Comparison of ENCODE assay signal across 16 cellular contexts in the genomic region with DNA sequence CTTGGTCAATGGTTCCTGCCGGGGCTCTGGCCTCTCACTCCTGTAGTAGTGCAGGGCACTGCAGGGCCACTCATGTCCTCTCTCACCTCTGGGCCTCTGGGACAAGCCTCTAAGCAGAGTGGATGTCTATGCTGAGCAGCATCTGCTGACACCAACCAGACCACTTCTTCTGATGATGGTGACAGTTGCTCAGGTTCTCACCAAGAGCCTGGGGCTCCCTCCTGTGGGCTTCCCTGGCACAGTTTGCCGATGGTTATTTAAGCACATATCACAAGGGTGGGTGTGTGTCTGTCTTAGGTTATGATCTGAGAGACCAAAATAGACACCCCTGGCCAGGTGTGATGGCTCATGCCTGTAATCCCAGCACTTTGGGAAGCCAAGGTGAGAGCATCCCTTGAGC. TPM values are rescaled to one million over a fixed set of nuclear protein-coding genes. Genes with fewer than 3 reads are reported as not detected.
DNase-seq lines count a peak whose midpoint lies in the region; ATAC-seq and TF ChIP-seq lines count a peak whose summit lies in the region.
"Had no signal": no experiment of that assay in that cellular context is flagged by ENCODE, and none has a peak within 500 bp of the region (broad histone marks: within the 10 kb centered on the region; RNA-seq: fewer than 3 reads in every experiment).

No MANE protein-coding gene starts in this region.

- no peaks in the 10 kb centered on the region for H3K79me2 ChIP-seq in Loucy (ENCODE audit: insufficient read depth, low read length)

- H4K20me1 ChIP-seq in Loucy (ENCODE audit: insufficient read depth, low read length, poor library complexity, severe bottlenecking) = no peaks in the 10 kb centered on the region
- H4K20me1 ChIP-seq: BLaER1 treated with 17β-estradiol and CSF1 and Interleukin-3, amounts not matched to agents 10 nM and 100 nM had no signal

- intact Hi-C loops in psoas muscle (cut with DNase I) (no loop called here), ovary (cut with DNase I) (no loop called here), body of pancreas (cut with DNase I) (no loop called here)

- WGBS in psoas muscle, 3 donors = 69 to 80% (median 70%) methylated on average over 2 of the region's 2 CpGs
- WGBS in ovary, 3 donors = 68 to 78% (median 77%) methylated on average over 2 of the region's 2 CpGs
- WGBS in body of pancreas, 2 donors = 83 to 100% methylated on average over 2 of the region's 2 CpGs

- no peaks in the 10 kb centered on the region for H3F3A ChIP-seq in Loucy (ENCODE audit: low read depth)

- H3K4me3 ChIP-seq in GM12865 (ENCODE audit: low read depth, low read length) (no peak overlapping the region), Loucy (ENCODE audit: low read length, poor library complexity, severe bottlenecking) (no peak overlapping the region), brain microvascular endothelial cell (ENCODE audit: low read depth, low read length) (no peak overlapping the region), psoas muscle (no peak overlapping the region), ovary (no peak overlapping the region), body of pancreas (no peak overlapping the region)
- H3K4me3 ChIP-seq: BLaER1 treated with 17β-estradiol and CSF1 and Interleukin-3, amounts not matched to agents 10 nM and 100 nM; GM23248; MG63; sigmoid colon had no signal

- DNase-seq in D341Med (ENCODE audit: low spot score) = peak; percentile 35
- peak; percentile 61 for DNase-seq in GM12865 (ENCODE audit: low read depth)
- DNase-seq in brain microvascular endothelial cell = no peak
- no peak for DNase-seq in psoas muscle
- DNase-seq in ovary = no peak
- DNase-seq in body of pancreas = no peak
- DNase-seq: activated CD4-positive, alpha-beta T cell treated with anti-CD3 and anti-CD28 coated beads, Interleukin-2, amount 50 U/mL, for 48 hours; anterior cingulate cortex; GM23248; MG63; sigmoid colon; stimulated activated naive CD4-positive, alpha-beta T cell treated with Interleukin-2 at 50 U/mL for 16 hours had no signal

- H3K9me2 ChIP-seq in Loucy (replicated peaks; ENCODE audit: low read depth, low read length) = no peaks in the 10 kb centered on the region

- TF ChIP-seq CTCF in GM12865 (IDR thresholded peaks at IDR 0.05; ENCODE audit: insufficient read depth, low read depth, low read length, missing control alignments) (peak; percentile 26), Loucy (conservative IDR thresholded peaks at IDR 0.05; ENCODE audit: low read length) (peak; percentile 18; the same call in 1 of the 2 replicates), brain microvascular endothelial cell (IDR thresholded peaks at IDR 0.05; ENCODE audit: low read depth, low read length, missing control alignments) (peak; percentile 36), psoas muscle (IDR thresholded peaks at IDR 0.05) (no peak), ovary (IDR thresholded peaks at IDR 0.05) (no peak), body of pancreas (IDR thresholded peaks at IDR 0.05) (no peak)

- in situ Hi-C loops in brain microvascular endothelial cell (cut with HindIII; ENCODE audit: low pct_ligation_motif_present, low sequenced_read_pairs) = loop anchor here (25.0 kb wide), 1 partner anchor 362 kb away; no protein-coding TSS in a partner anchor

- H3K4me1 ChIP-seq in Loucy (ENCODE audit: insufficient read depth, low read length, poor library complexity, severe bottlenecking) (peaks cover 9% of the 10 kb centered on the region), psoas muscle (no peaks in the 10 kb centered on the region), ovary (ENCODE audit: insufficient read depth) (no peaks in the 10 kb centered on the region), body of pancreas (no peaks in the 10 kb centered on the region)
- H3K4me1 ChIP-seq: sigmoid colon had no signal

- H3K27me3 ChIP-seq in Loucy (ENCODE audit: insufficient read depth, low read length, poor library complexity, severe bottlenecking) (no peaks in the 10 kb centered on the region), brain microvascular endothelial cell (replicated peaks) (no peaks in the 10 kb centered on the region), psoas muscle (ENCODE audit: insufficient read depth in 3 of 3, low read length in 2 of 3) (peaks cover 0 to 1% (median 0%) of the 10 kb centered on the region in 3 donors), ovary (no peaks in the 10 kb centered on the region), body of pancreas (no peaks in the 10 kb centered on the region)
- H3K27me3 ChIP-seq: BLaER1 treated with 17β-estradiol and CSF1 and Interleukin-3, amounts not matched to agents 10 nM and 100 nM; MG63; sigmoid colon had no signal

- no peak for TF ChIP-seq EP300 in ovary (IDR thresholded peaks at IDR 0.05)

- ATAC-seq in psoas muscle (no peak), body of pancreas (no peak), HG03571 (IDR thresholded peaks at IDR 0.05; ENCODE audit: unreplicated experiment) (no peak)
- ATAC-seq: activated T-helper 17 cell treated with anti-CD3 and anti-CD28 coated beads, Interleukin-2, amount 50 U/mL, for 72 hours had no signal

- H3K27ac ChIP-seq in brain microvascular endothelial cell = no peak overlapping the region
- no peak overlapping the region for H3K27ac ChIP-seq in psoas muscle
- no peak overlapping the region for H3K27ac ChIP-seq in ovary
- H3K27ac ChIP-seq in body of pancreas = no peak overlapping the region
- H3K27ac ChIP-seq: BLaER1 treated with 17β-estradiol and CSF1 and Interleukin-3, amounts not matched to agents 10 nM and 100 nM; GM23248; sigmoid colon had no signal

- H3K9me3 ChIP-seq in Loucy (ENCODE audit: insufficient read depth, low read depth, low read length) (no peaks in the 10 kb centered on the region), psoas muscle (no peaks in the 10 kb centered on the region), ovary (no peaks in the 10 kb centered on the region), body of pancreas (no peaks in the 10 kb centered on the region)
- H3K9me3 ChIP-seq: BLaER1 treated with 17β-estradiol and CSF1 and Interleukin-3, amounts not matched to agents 10 nM and 100 nM; MG63; sigmoid colon had no signal

- no peak overlapping the region for H2AFZ ChIP-seq in Loucy (ENCODE audit: low read length)
- H2AFZ ChIP-seq: GM23248 had no signal

- H3K36me3 ChIP-seq in Loucy (ENCODE audit: insufficient read depth, low read length) = no peaks in the 10 kb centered on the region
- H3K36me3 ChIP-seq in brain microvascular endothelial cell (replicated peaks) = no peaks in the 10 kb centered on the region
- no peaks in the 10 kb centered on the region for H3K36me3 ChIP-seq in psoas muscle (ENCODE audit: insufficient read depth in 1 of 2, low read depth in 1 of 2)
- H3K36me3 ChIP-seq in ovary = no peaks in the 10 kb centered on the region
- no peaks in the 10 kb centered on the region for H3K36me3 ChIP-seq in body of pancreas (replicated peaks in 1 of 2; ENCODE audit: insufficient read depth in 1 of 2, low read depth in 2 of 2)
- H3K36me3 ChIP-seq: BLaER1 treated with 17β-estradiol and CSF1 and Interleukin-3, amounts not matched to agents 10 nM and 100 nM; MG63; sigmoid colon had no signal

- no peak for TF ChIP-seq POLR2A in ovary (IDR thresholded peaks at IDR 0.05)
- no peak for TF ChIP-seq POLR2A in body of pancreas (IDR thresholded peaks at IDR 0.05)

- no peak overlapping the region for H3K9ac ChIP-seq in Loucy (ENCODE audit: low read depth, low read length, poor library complexity, severe bottlenecking)
- H3K9ac ChIP-seq: BLaER1 treated with 17β-estradiol and CSF1 and Interleukin-3, amounts not matched to agents 10 nM and 100 nM; GM23248 had no signal

- no peak overlapping the region for H3K4me2 ChIP-seq in Loucy (ENCODE audit: low read depth, low read length, poor library complexity, severe bottlenecking)
- H3K4me2 ChIP-seq: BLaER1 treated with 17β-estradiol and CSF1 and Interleukin-3, amounts not matched to agents 10 nM and 100 nM had no signal

RNA-seq across cellular contexts. Expression of a gene that starts 17.4 kb away (rescaled TPM):
- total RNA-seq in psoas muscle (1 to 10 TPM; 1.5 to 1.9 (median 1.6) TPM), ovary (10 to 100 TPM; 11.4 to 35.2 (median 13.7) TPM), body of pancreas (1 to 10 TPM; 3.3 to 3.9 TPM)
- polyA plus RNA-seq in psoas muscle (under 1 TPM; 0.60 to 0.77 (median 0.69) TPM), ovary (10 to 100 TPM; 10.8 to 31.8 TPM)

Comparison
In these comparisons a context has a peak if more than half of its experiments do, and no peak if none do; other contexts are left out.
1. DNase-seq: peak in D341Med (single experiment) and GM12865 (single experiment); none in brain microvascular endothelial cell (single experiment), psoas muscle (0 of 2), ovary (0 of 5) and body of pancreas (0 of 4).
2. CTCF ChIP-seq: peak in GM12865 (single experiment), Loucy (single experiment) and brain microvascular endothelial cell (single experiment); none in psoas muscle (single experiment), ovary (0 of 3) and body of pancreas (0 of 7).